Comparison of ENCODE assay signal across 1 cellular context in genomic region chr1:174957829-174958228, GRCh38.
TF ChIP-seq lines count a peak whose summit lies in the region.

No MANE protein-coding gene starts in this region.

TF ChIP-seq in GM12878, 131 proteins besides CTCF, POLR2A, EP300 and RAD21 (continued from another document):
- TF ChIP-seq, protein P1, sequence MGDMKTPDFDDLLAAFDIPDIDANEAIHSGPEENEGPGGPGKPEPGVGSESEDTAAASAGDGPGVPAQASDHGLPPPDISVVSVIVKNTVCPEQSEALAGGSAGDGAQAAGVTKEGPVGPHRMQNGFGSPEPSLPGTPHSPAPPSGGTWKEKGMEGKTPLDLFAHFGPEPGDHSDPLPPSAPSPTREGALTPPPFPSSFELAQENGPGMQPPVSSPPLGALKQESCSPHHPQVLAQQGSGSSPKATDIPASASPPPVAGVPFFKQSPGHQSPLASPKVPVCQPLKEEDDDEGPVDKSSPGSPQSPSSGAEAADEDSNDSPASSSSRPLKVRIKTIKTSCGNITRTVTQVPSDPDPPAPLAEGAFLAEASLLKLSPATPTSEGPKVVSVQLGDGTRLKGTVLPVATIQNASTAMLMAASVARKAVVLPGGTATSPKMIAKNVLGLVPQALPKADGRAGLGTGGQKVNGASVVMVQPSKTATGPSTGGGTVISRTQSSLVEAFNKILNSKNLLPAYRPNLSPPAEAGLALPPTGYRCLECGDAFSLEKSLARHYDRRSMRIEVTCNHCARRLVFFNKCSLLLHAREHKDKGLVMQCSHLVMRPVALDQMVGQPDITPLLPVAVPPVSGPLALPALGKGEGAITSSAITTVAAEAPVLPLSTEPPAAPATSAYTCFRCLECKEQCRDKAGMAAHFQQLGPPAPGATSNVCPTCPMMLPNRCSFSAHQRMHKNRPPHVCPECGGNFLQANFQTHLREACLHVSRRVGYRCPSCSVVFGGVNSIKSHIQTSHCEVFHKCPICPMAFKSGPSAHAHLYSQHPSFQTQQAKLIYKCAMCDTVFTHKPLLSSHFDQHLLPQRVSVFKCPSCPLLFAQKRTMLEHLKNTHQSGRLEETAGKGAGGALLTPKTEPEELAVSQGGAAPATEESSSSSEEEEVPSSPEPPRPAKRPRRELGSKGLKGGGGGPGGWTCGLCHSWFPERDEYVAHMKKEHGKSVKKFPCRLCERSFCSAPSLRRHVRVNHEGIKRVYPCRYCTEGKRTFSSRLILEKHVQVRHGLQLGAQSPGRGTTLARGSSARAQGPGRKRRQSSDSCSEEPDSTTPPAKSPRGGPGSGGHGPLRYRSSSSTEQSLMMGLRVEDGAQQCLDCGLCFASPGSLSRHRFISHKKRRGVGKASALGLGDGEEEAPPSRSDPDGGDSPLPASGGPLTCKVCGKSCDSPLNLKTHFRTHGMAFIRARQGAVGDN (IDR thresholded peaks at IDR 0.05): no peak
- TF ChIP-seq STAT1 (conservative IDR thresholded peaks at IDR 0.05): no peak
